ENCODE assay signal across 30 cellular contexts in genomic region chr1:50562106-50562505, GRCh38.
"Had no signal": no experiment of that assay in that cellular context is flagged by ENCODE, and none has a peak within 500 bp of the region (broad histone marks: within the 10 kb centered on the region; RNA-seq: fewer than 3 reads in every experiment).

No MANE protein-coding gene starts in this region.

- DNase-seq: activated CD4-positive, alpha-beta memory T cell treated with anti-CD3 and anti-CD28 coated beads for 36 hours; activated CD4-positive, alpha-beta T cell treated with anti-CD3 and anti-CD28 coated beads, Interleukin-2, amount 10 ng/mL, durations not matched to agents 24 days and 14 days; activated CD4-positive, CD25-positive, alpha-beta regulatory T cell treated with anti-CD3 and anti-CD28 coated beads, Interleukin-2, amount 50 U/mL, for 72 hours; activated CD8-positive, alpha-beta memory T cell treated with anti-CD3 and anti-CD28 coated beads, Interleukin-2, amount 50 U/mL, for 4 hours; activated gamma-delta T cell; activated naive CD4-positive, alpha-beta T cell treated with anti-CD3 and anti-CD28 coated beads, Interleukin-2, amount 10 ng/mL, durations not matched to agents 7 days and 5 days; activated naive CD8-positive, alpha-beta T cell treated with anti-CD3 and anti-CD28 coated beads, Interleukin-2, amount 10 ng/mL, durations not matched to agents 7 days and 5 days; activated T-cell treated with anti-CD3 and anti-CD28 coated beads, Interleukin-2, amount 50 U/mL, for 24 hours; amniotic stem cell; brain microvascular endothelial cell; effector memory CD8-positive, alpha-beta T cell; erythroblast; hippocampal formation; left cardiac atrium; left ventricle myocardium superior; naive B cell; nephron progenitor cell; ovary; stimulated activated CD4-positive, alpha-beta T cell treated with anti-CD3 and anti-CD28 coated beads, Interleukin-12 subunit alpha, Interleukin-12 subunit beta, amount 100 ng/mL, for 4 hours; stimulated activated CD4-positive, alpha-beta T cell treated with anti-CD3 and anti-CD28 coated beads, Interleukin-4, amount 100 ng/mL, for 4 hours; stimulated activated CD8-positive, alpha-beta memory T cell treated with anti-CD3 and anti-CD28 coated beads, Interleukin-4, amount 100 ng/mL, for 48 hours; stimulated activated naive CD8-positive, alpha-beta T cell treated with anti-CD3 and anti-CD28 coated beads, Interleukin-15, amount 100 ng/mL, for 72 hours; T-helper 17 cell; T1000; tibial artery; WERI-Rb-1 had no signal

- H3K4me1 ChIP-seq: gastroesophageal sphincter, tibial artery had no signal

- H3K9me3 ChIP-seq: gastroesophageal sphincter, neutrophil, ovary, tibial artery had no signal

- H3K36me3 ChIP-seq: brain microvascular endothelial cell, ovary had no signal

- H3K27me3 ChIP-seq: brain microvascular endothelial cell, gastroesophageal sphincter, neutrophil, ovary, tibial artery had no signal

- H3K4me3 ChIP-seq: coronary artery, gastroesophageal sphincter, ovary, skin epidermis, tibial artery had no signal

- H3K27ac ChIP-seq: brain microvascular endothelial cell, coronary artery, gastroesophageal sphincter, neutrophil, ovary, skin epidermis, tibial artery, WERI-Rb-1 had no signal
